17 cellular contexts compared by ENCODE assay signal in genomic region chr2:172865422-172865821, GRCh38.
DNase-seq lines count a peak whose midpoint lies in the region; ATAC-seq and TF ChIP-seq lines count a peak whose summit lies in the region.
"Had no signal": no experiment of that assay in that cellular context is flagged by ENCODE, and none has a peak within 500 bp of the region (broad histone marks: within the 10 kb centered on the region; RNA-seq: fewer than 3 reads in every experiment).

No MANE protein-coding gene starts in this region.

- no peaks in the 10 kb centered on the region for H3K9me3 Mint-ChIP-seq in GM23338
- no peaks in the 10 kb centered on the region for H3K9me3 Mint-ChIP-seq in natural killer cell treated with Interleukin-12 subunit alpha and Interleukin-12 subunit beta and Interleukin-15 and Interleukin-18, amount 100 ng/mL, for 72 hours
- H3K9me3 Mint-ChIP-seq: T-helper 2 cell treated with Interferon-gamma antibody and Interleukin-4, amounts not matched to agents 5 μg/mL and 100 μg/mL, for 36 hours had no signal

- no peak overlapping the region for H3K4me3 ChIP-seq in AG04450 (ENCODE audit: low read depth, low read length)
- H3K4me3 ChIP-seq in GM23338: no peak overlapping the region
- no peak overlapping the region for H3K4me3 ChIP-seq in Panc1 (ENCODE audit: low read depth in 2 of 2, low read length in 2 of 2)
- no peak overlapping the region for H3K4me3 ChIP-seq in fibroblast of lung (replicated peaks in 1 of 4; ENCODE audit: control extremely low read depth in 1 of 4, insufficient read depth in 1 of 4, low read depth in 3 of 4, low read length in 4 of 4)
- H3K4me3 ChIP-seq: BLaER1 treated with 17β-estradiol and CSF1 and Interleukin-3, amounts not matched to agents 10 nM and 100 nM had no signal

- H3K4me2 ChIP-seq in GM23338 (no peak overlapping the region), fibroblast of lung (ENCODE audit: extremely low read depth, insufficient read depth, low read length) (no peak overlapping the region)
- H3K4me2 ChIP-seq: BLaER1 treated with 17β-estradiol and CSF1 and Interleukin-3, amounts not matched to agents 10 nM and 100 nM had no signal

- 0 out of 2 replicates have a peak, but pooled peaks cover 3% of the 10 kb centered on the region for H3K4me1 ChIP-seq in GM23338 (ENCODE audit: insufficient read depth)
- H3K4me1 ChIP-seq in Panc1 (ENCODE audit: control insufficient read depth, insufficient read depth, low read length): no peaks in the 10 kb centered on the region
- no peaks in the 10 kb centered on the region for H3K4me1 ChIP-seq in fibroblast of lung (ENCODE audit: control insufficient read depth, extremely low read depth, insufficient read depth, low read length)
- H3K4me1 ChIP-seq: BLaER1 treated with 17β-estradiol and CSF1 and Interleukin-3, amounts not matched to agents 10 nM and 100 nM had no signal

- no peaks in the 10 kb centered on the region for H3K36me3 Mint-ChIP-seq in GM23338 (ENCODE audit: low read depth)
- no peaks in the 10 kb centered on the region for H3K36me3 Mint-ChIP-seq in natural killer cell treated with Interleukin-12 subunit alpha and Interleukin-12 subunit beta and Interleukin-15 and Interleukin-18, amount 100 ng/mL, for 72 hours

- H3K36me3 ChIP-seq in GM23338 (ENCODE audit: insufficient read depth): no peaks in the 10 kb centered on the region
- H3K36me3 ChIP-seq in Panc1 (ENCODE audit: control insufficient read depth, insufficient read depth, low read length): no peaks in the 10 kb centered on the region
- H3K36me3 ChIP-seq in fibroblast of lung (ENCODE audit: control insufficient read depth, insufficient read depth, low read length): no peaks in the 10 kb centered on the region
- H3K36me3 ChIP-seq: BLaER1 treated with 17β-estradiol and CSF1 and Interleukin-3, amounts not matched to agents 10 nM and 100 nM had no signal

- POLR2A ChIA-PET in AG04450 (lab: Yijun Ruan, JAX): no interaction called here
- POLR2A ChIA-PET in Panc1 (lab: Charles Lee): no interaction called here

- DNase-seq in AG04450 (ENCODE audit: low read depth, low spot score): no peak
- DNase-seq in GM23338 (ENCODE audit: low spot score): peak; percentile 31
- no peak for DNase-seq in Panc1 (ENCODE audit: low read depth, low spot score)
- DNase-seq in fibroblast of lung (ENCODE audit: low read depth in 2 of 2): peak in 1 of 2 donors; percentile 11
- DNase-seq in NCI-H2107 (lab: John Stamatoyannopoulos, UW): no peak
- DNase-seq in amniotic stem cell (lab: John Stamatoyannopoulos, UW): no peak
- no peak for DNase-seq in natural killer cell treated with Interleukin-12 subunit alpha and Interleukin-12 subunit beta and Interleukin-15 and Interleukin-18, amount 100 ng/mL, for 72 hours (ENCODE audit: low spot score)
- DNase-seq: activated CD8-positive, alpha-beta memory T cell treated with anti-CD3 and anti-CD28 coated beads for 24 hours; activated naive CD4-positive, alpha-beta T cell treated with Interleukin-2 at 50 U/mL for 16 hours; islet precursor cell; MV-4-11; right cardiac atrium; stimulated activated CD4-positive, alpha-beta T cell treated with anti-CD3 and anti-CD28 coated beads, Interleukin-4, amount 100 ng/mL, for 24 hours; stimulated activated naive CD4-positive, alpha-beta T cell had no signal

- 0 out of 2 replicates have a peak overlapping the region, but pooled peaks have one; percentile 93 for H2AFZ ChIP-seq in GM23338
- H2AFZ ChIP-seq in fibroblast of lung (ENCODE audit: low read length): no peak overlapping the region

- H3F3A ChIP-seq in GM23338 (replicated peaks; ENCODE audit: low read depth): no peaks in the 10 kb centered on the region

- BruUV-seq in Panc1 (replicated peaks; lab: Mats Ljungman, UMichigan): no TSS peak

- H3K4me3 Mint-ChIP-seq in GM23338: no peak overlapping the region
- H3K4me3 Mint-ChIP-seq in natural killer cell treated with Interleukin-12 subunit alpha and Interleukin-12 subunit beta and Interleukin-15 and Interleukin-18, amount 100 ng/mL, for 72 hours: no peak overlapping the region
- H3K4me3 Mint-ChIP-seq: T-helper 2 cell treated with Interferon-gamma antibody and Interleukin-4, amounts not matched to agents 5 μg/mL and 100 μg/mL, for 36 hours had no signal

- H3K27me3 Mint-ChIP-seq in GM23338 (ENCODE audit: insufficient read depth, low read depth, poor library complexity): peaks cover 5% of the 10 kb centered on the region
- H3K27me3 Mint-ChIP-seq in natural killer cell treated with Interleukin-12 subunit alpha and Interleukin-12 subunit beta and Interleukin-15 and Interleukin-18, amount 100 ng/mL, for 72 hours: peaks cover 19 to 40% of the 10 kb centered on the region in 2 donors

- H3K27ac Mint-ChIP-seq in GM23338: no peak overlapping the region
- no peak overlapping the region for H3K27ac Mint-ChIP-seq in natural killer cell treated with Interleukin-12 subunit alpha and Interleukin-12 subunit beta and Interleukin-15 and Interleukin-18, amount 100 ng/mL, for 72 hours
- H3K27ac Mint-ChIP-seq: T-helper 2 cell treated with Interferon-gamma antibody and Interleukin-4, amounts not matched to agents 5 μg/mL and 100 μg/mL, for 36 hours had no signal

- H3K27ac ChIP-seq in AG04450 (ENCODE audit: low read depth, low read length): no peak overlapping the region
- no peak overlapping the region for H3K27ac ChIP-seq in GM23338 (ENCODE audit: low read depth)
- H3K27ac ChIP-seq in Panc1 (ENCODE audit: low read length): no peak overlapping the region
- no peak overlapping the region for H3K27ac ChIP-seq in fibroblast of lung (ENCODE audit: insufficient read depth, low read length)
- H3K27ac ChIP-seq: BLaER1 treated with 17β-estradiol and CSF1 and Interleukin-3, amounts not matched to agents 10 nM and 100 nM had no signal

- intact Hi-C loops in Panc1 (cut with micrococcal nuclease; ENCODE audit: unreplicated experiment): no loop called here

- no peaks in the 10 kb centered on the region for H3K79me2 ChIP-seq in GM23338 (replicated peaks; ENCODE audit: insufficient read depth)
- no peaks in the 10 kb centered on the region for H3K79me2 ChIP-seq in fibroblast of lung (ENCODE audit: control insufficient read depth, insufficient read depth, low read length)

- H3K9me2 ChIP-seq in GM23338 (ENCODE audit: insufficient read depth): no peaks in the 10 kb centered on the region

- H3K27me3 ChIP-seq in AG04450 (ENCODE audit: control insufficient read depth, insufficient read depth, low read length) (no peaks in the 10 kb centered on the region), GM23338 (ENCODE audit: insufficient read depth) (no peaks in the 10 kb centered on the region), Panc1 (ENCODE audit: control insufficient read depth, insufficient read depth, low read length) (no peaks in the 10 kb centered on the region), fibroblast of lung (ENCODE audit: control insufficient read depth, insufficient read depth, low read length) (no peaks in the 10 kb centered on the region)
- H3K27me3 ChIP-seq: BLaER1 treated with 17β-estradiol and CSF1 and Interleukin-3, amounts not matched to agents 10 nM and 100 nM had no signal

- ATAC-seq in GM23338 (peak; percentile 78), Panc1 (no peak), HG02571 (IDR thresholded peaks at IDR 0.05; ENCODE audit: unreplicated experiment) (no peak)
- no peak for ATAC-seq in natural killer cell treated with Interleukin-12 subunit alpha and Interleukin-12 subunit beta and Interleukin-15 and Interleukin-18, amount 100 ng/mL, for 72 hours
- ATAC-seq: right cardiac atrium had no signal

- peak; percentile 28; the same call in 1 of the 2 replicates for TF ChIP-seq CTCF in AG04450 (IDR thresholded peaks at IDR 0.05; ENCODE audit: low read depth, low read length)
- peak; percentile 59 to 60 for TF ChIP-seq CTCF in GM23338 (conservative IDR thresholded peaks at IDR 0.05; ENCODE audit: low read depth in 2 of 2)
- TF ChIP-seq CTCF in Panc1 (IDR thresholded peaks at IDR 0.05): peak; percentile 49
- peak; percentile 11 to 41 for TF ChIP-seq CTCF in fibroblast of lung (conservative IDR thresholded peaks at IDR 0.05 in 1 of 2, IDR thresholded peaks at IDR 0.05 in 1 of 2; ENCODE audit: low read depth in 1 of 2, low read length in 2 of 2)

- in situ Hi-C loops in Panc1 (cut with HindIII; ENCODE audit: low pct_unique_long_range_greater_than_20kb, low sequenced_read_pairs): no loop called here

- H3K9me3 ChIP-seq in AG04450 (ENCODE audit: control insufficient read depth, insufficient read depth, low read length): no peaks in the 10 kb centered on the region
- H3K9me3 ChIP-seq in Panc1 (ENCODE audit: control insufficient read depth, insufficient read depth, low read depth, low read length): no peaks in the 10 kb centered on the region
- no peaks in the 10 kb centered on the region for H3K9me3 ChIP-seq in fibroblast of lung (ENCODE audit: control insufficient read depth, insufficient read depth, low read depth, low read length)
- H3K9me3 ChIP-seq: BLaER1 treated with 17β-estradiol and CSF1 and Interleukin-3, amounts not matched to agents 10 nM and 100 nM had no signal

- H4K20me1 ChIP-seq in GM23338 (replicated peaks; ENCODE audit: insufficient read depth): no peaks in the 10 kb centered on the region
- no peaks in the 10 kb centered on the region for H4K20me1 ChIP-seq in fibroblast of lung (ENCODE audit: control insufficient read depth, extremely low read depth, insufficient read depth, low read length)
- H4K20me1 ChIP-seq: BLaER1 treated with 17β-estradiol and CSF1 and Interleukin-3, amounts not matched to agents 10 nM and 100 nM had no signal

- H3K4me1 Mint-ChIP-seq in GM23338: peaks cover under 1% of the 10 kb centered on the region; the same call in 2 of the 3 replicates
- H3K4me1 Mint-ChIP-seq in natural killer cell treated with Interleukin-12 subunit alpha and Interleukin-12 subunit beta and Interleukin-15 and Interleukin-18, amount 100 ng/mL, for 72 hours (ENCODE audit: low read depth in 2 of 2): no peaks in the 10 kb centered on the region

- no peak overlapping the region for H3K9ac ChIP-seq in fibroblast of lung (ENCODE audit: insufficient read depth, low read length)
- H3K9ac ChIP-seq: BLaER1 treated with 17β-estradiol and CSF1 and Interleukin-3, amounts not matched to agents 10 nM and 100 nM had no signal

- CTCF ChIA-PET in AG04450 (lab: Charles Lee): interaction anchor here (1.0 to 5.6 kb wide), 8 partner anchors 13 to 162 kb away, joined by 3 to 52 read pairs (median 4); no protein-coding TSS in a partner anchor
- CTCF ChIA-PET in Panc1 (lab: Charles Lee): no interaction called here
